Comparison of ENCODE assay signal across 8 cellular contexts in genomic region chr13:23888658-23889597, GRCh38. TPM values are rescaled to one million over a fixed set of nuclear protein-coding genes. Genes with fewer than 3 reads are reported as not detected.
A peak's percentile ranks its signal among the peaks of the same experiment; 100 is the strongest.
DNase-seq lines count a peak whose midpoint lies in the region; ATAC-seq, FAIRE-seq and TF ChIP-seq lines count a peak whose summit lies in the region.

TSS of gene MIPEP (minus strand) at chr13:23889400. CDS start at chr13:23889320, 80 bp downstream.

- H3K36me3 ChIP-seq in HUES48 (ENCODE audit: control insufficient read depth, insufficient read depth, low read length) (peaks cover 11% of the 10 kb centered on the region), OCI-LY3 (replicated peaks; ENCODE audit: low read depth, low read length) (peaks cover 3% of the 10 kb centered on the region), endothelial cell of umbilical vein (ENCODE audit: control insufficient read depth in 2 of 2, extremely low read depth in 1 of 2, insufficient read depth in 2 of 2, low read length in 2 of 2) (no peaks in the 10 kb centered on the region)

- POLR2A ChIA-PET in endothelial cell of umbilical vein (lab: Charles Lee): no interaction called here

- peak; percentile 80 for FAIRE-seq in endothelial cell of umbilical vein (lab: Jason Lieb, UNC)

- H3K27ac ChIP-seq in HUES48 (ENCODE audit: low read depth, low read length): peak within 1 kb of the TSS; percentile 92
- peak within 1 kb of the TSS; percentile 25 for H3K27ac ChIP-seq in OCI-LY3 (ENCODE audit: low read length)
- peak within 1 kb of the TSS; percentile 50 for H3K27ac ChIP-seq in endothelial cell of umbilical vein (ENCODE audit: insufficient read depth, low read depth, low read length)

- no peaks in the 10 kb centered on the region for H3K27me3 ChIP-seq in HUES48 (ENCODE audit: control insufficient read depth, insufficient read depth, low read length)
- H3K27me3 ChIP-seq in OCI-LY3 (ENCODE audit: low read depth, low read length): no peaks in the 10 kb centered on the region
- H3K27me3 ChIP-seq in endothelial cell of umbilical vein (ENCODE audit: control insufficient read depth in 2 of 2, insufficient read depth in 2 of 2, low read length in 2 of 2): no peaks in the 10 kb centered on the region

- H3K9ac ChIP-seq in HUES48 (ENCODE audit: low read depth, low read length) (peak within 1 kb of the TSS; percentile 54), OCI-LY3 (ENCODE audit: low read length) (peak within 1 kb of the TSS; percentile 71), endothelial cell of umbilical vein (replicated peaks; ENCODE audit: extremely low read depth, insufficient read depth, low read length) (peak within 1 kb of the TSS; percentile 65)

- H2AFZ ChIP-seq in OCI-LY3 (ENCODE audit: low read depth, low read length) (peak within 1 kb of the TSS; percentile 98), endothelial cell of umbilical vein (ENCODE audit: low read depth, low read length) (peak within 1 kb of the TSS; percentile 97)

- H3K4me1 ChIP-seq in HUES48 (ENCODE audit: control insufficient read depth, insufficient read depth, low read length): peaks cover 9% of the 10 kb centered on the region
- H3K4me1 ChIP-seq in OCI-LY3 (ENCODE audit: low read length): peaks cover 7% of the 10 kb centered on the region
- peaks cover 10% of the 10 kb centered on the region for H3K4me1 ChIP-seq in endothelial cell of umbilical vein (ENCODE audit: control insufficient read depth, extremely low read depth, insufficient read depth, low read length)

- BruUV-seq in endothelial cell of umbilical vein (replicated peaks; lab: Mats Ljungman, UMichigan): TSS peak; percentile 62

- H3K4me2 ChIP-seq in OCI-LY3 (ENCODE audit: low read length) (peak within 1 kb of the TSS; percentile 88), endothelial cell of umbilical vein (ENCODE audit: insufficient read depth, low read length) (peak within 1 kb of the TSS; percentile 84)

- H4K20me1 ChIP-seq in OCI-LY3 (ENCODE audit: insufficient read depth, low read length) (no peaks in the 10 kb centered on the region), endothelial cell of umbilical vein (replicated peaks; ENCODE audit: control insufficient read depth, extremely low read depth, insufficient read depth, low read length) (no peaks in the 10 kb centered on the region)

- H3K9me1 ChIP-seq in endothelial cell of umbilical vein (replicated peaks; ENCODE audit: control insufficient read depth, extremely low read depth, insufficient read depth, low read length): no peaks in the 10 kb centered on the region

- CTCF ChIA-PET in endothelial cell of umbilical vein (lab: Charles Lee): interaction anchor here (0.7 to 2.6 kb wide), 13 partner anchors 10 to 420 kb away, joined by 3 to 16 read pairs (median 5); no protein-coding TSS in a partner anchor

- H3K79me2 ChIP-seq in OCI-LY3 (ENCODE audit: low read length) (peaks cover 21% of the 10 kb centered on the region), endothelial cell of umbilical vein (ENCODE audit: control insufficient read depth, insufficient read depth, low read length) (peaks cover 8% of the 10 kb centered on the region)

- H3K9me3 ChIP-seq in HUES48 (ENCODE audit: control insufficient read depth, insufficient read depth, low read length): no peaks in the 10 kb centered on the region
- no peaks in the 10 kb centered on the region for H3K9me3 ChIP-seq in OCI-LY3 (ENCODE audit: insufficient read depth, low read length)
- no peaks in the 10 kb centered on the region for H3K9me3 ChIP-seq in endothelial cell of umbilical vein (replicated peaks; ENCODE audit: control insufficient read depth, insufficient read depth, low read length)

- dilution Hi-C loops in endothelial cell of umbilical vein (cut with MboI; ENCODE audit: extremely low pct_ligation_motif_present, low sequenced_read_pairs): no loop called here

- ATAC-seq in GM21390 (IDR thresholded peaks at IDR 0.05; ENCODE audit: unreplicated experiment): peak; percentile 93

- peak; percentile 97 for DNase-seq in DMS 273 (lab: John Stamatoyannopoulos, UW; ENCODE audit: unreplicated experiment)
- peak; percentile 81 for DNase-seq in activated T-cell treated with anti-CD3 and anti-CD28 coated beads for 1 hour (ENCODE audit: low read depth)
- DNase-seq in endothelial cell of umbilical vein (ENCODE audit: low read depth, low spot score): peak; percentile 97
- peak; percentile 89 for DNase-seq in middle frontal gyrus (ENCODE audit: extremely low spot score, low spot score)
- peak; percentile 90 to 92 for DNase-seq in stimulated activated CD8-positive, alpha-beta memory T cell treated with anti-CD3 and anti-CD28 coated beads, Interleukin-2, amount 100 ng/mL, for 48 hours (ENCODE audit: low read depth in 2 of 2)

- intact Hi-C loops in endothelial cell of umbilical vein (cut with micrococcal nuclease): loop anchor here (1.0 to 5.0 kb wide), 4 partner anchors 312 to 567 kb away; no protein-coding TSS in a partner anchor

- TF ChIP-seq CTCF in OCI-LY3 (IDR thresholded peaks at IDR 0.05; ENCODE audit: low read depth, low read length) (peak; percentile 75), endothelial cell of umbilical vein (IDR thresholded peaks at IDR 0.05; ENCODE audit: extremely low read depth in 1 of 2, insufficient read depth in 1 of 2, low read depth in 1 of 2, low read length in 2 of 2) (peak; percentile 78 to 84)

- no peak for TF ChIP-seq POLR2A in endothelial cell of umbilical vein (IDR thresholded peaks at IDR 0.05; ENCODE audit: low read depth, low read length)

- peak within 1 kb of the TSS; percentile 82 for H3K4me3 ChIP-seq in HUES48 (ENCODE audit: low read depth, low read length)
- peak within 1 kb of the TSS; percentile 93 for H3K4me3 ChIP-seq in OCI-LY3 (ENCODE audit: low read length)
- H3K4me3 ChIP-seq in endothelial cell of umbilical vein (replicated peaks in 1 of 3; ENCODE audit: insufficient read depth in 1 of 3, low read depth in 1 of 3, low read length in 3 of 3): peak within 1 kb of the TSS; percentile 61 to 69 (median 61)

TF ChIP-seq in endothelial cell of umbilical vein, 7 proteins besides CTCF, POLR2A, EP300 and RAD21:
- TF ChIP-seq EZH2 (IDR thresholded peaks at IDR 0.05; ENCODE audit: borderline replicate concordance, low read depth, low read length, severe bottlenecking): no peak
- TF ChIP-seq POLR2AphosphoS5 (IDR thresholded peaks at IDR 0.05; ENCODE audit: insufficient read depth, low read depth, low read length): peak; percentile 44
- TF ChIP-seq MYC (IDR thresholded peaks at IDR 0.05; ENCODE audit: low read depth, low read length): peak; percentile 40
- TF ChIP-seq, protein P1, sequence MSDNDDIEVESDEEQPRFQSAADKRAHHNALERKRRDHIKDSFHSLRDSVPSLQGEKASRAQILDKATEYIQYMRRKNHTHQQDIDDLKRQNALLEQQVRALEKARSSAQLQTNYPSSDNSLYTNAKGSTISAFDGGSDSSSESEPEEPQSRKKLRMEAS (IDR thresholded peaks at IDR 0.05; ENCODE audit: insufficient read depth, insufficient read length): peak; percentile 98
- TF ChIP-seq FOS (IDR thresholded peaks at IDR 0.05; ENCODE audit: borderline replicate concordance, insufficient read depth, low read length): no peak

RNA-seq across cellular contexts. Expression of gene MIPEP, which starts in this region (rescaled TPM):
- 16.2 and 19.2 TPM in 2 replicates for total RNA-seq in endothelial cell of umbilical vein
- 9.9 and 12.4 TPM in 2 replicates for polyA plus RNA-seq in endothelial cell of umbilical vein
- 10.1 and 15.6 TPM in 2 replicates for polyA plus RNA-seq in endothelial cell of umbilical vein (2011; cell fraction: cytosol; rRNA removed)
- 15.1 and 18.4 TPM in 2 replicates for polyA plus RNA-seq in endothelial cell of umbilical vein (2011; cell fraction: nucleus; rRNA removed)
- 25.0 and 32.5 TPM in 2 replicates for polyA plus RNA-seq in endothelial cell of umbilical vein (2012)
- polyA minus RNA-seq in endothelial cell of umbilical vein: 11.5 and 25.0 TPM in 2 replicates
- 7.8 TPM for polyA minus RNA-seq in endothelial cell of umbilical vein (2011; cell fraction: cytosol; rRNA and poly(A)+ RNA removed)
- 9.9 and 10.3 TPM in 2 replicates for polyA minus RNA-seq in endothelial cell of umbilical vein (2011; cell fraction: nucleus; rRNA and poly(A)+ RNA removed)

Comparison
In these comparisons a context has a peak if more than half of its experiments do, and no peak if none do; other contexts are left out.
1. Peak in every context shown above with its lines: DNase-seq, ATAC-seq, H3K4me3 ChIP-seq and H3K27ac ChIP-seq.
2. H3K27ac ChIP-seq: peak in every context shown above with its lines; median percentile 92 in HUES48; 50 in endothelial cell of umbilical vein; 25 in OCI-LY3.